ENCODE assay signal across 10 cellular contexts in the genomic region with DNA sequence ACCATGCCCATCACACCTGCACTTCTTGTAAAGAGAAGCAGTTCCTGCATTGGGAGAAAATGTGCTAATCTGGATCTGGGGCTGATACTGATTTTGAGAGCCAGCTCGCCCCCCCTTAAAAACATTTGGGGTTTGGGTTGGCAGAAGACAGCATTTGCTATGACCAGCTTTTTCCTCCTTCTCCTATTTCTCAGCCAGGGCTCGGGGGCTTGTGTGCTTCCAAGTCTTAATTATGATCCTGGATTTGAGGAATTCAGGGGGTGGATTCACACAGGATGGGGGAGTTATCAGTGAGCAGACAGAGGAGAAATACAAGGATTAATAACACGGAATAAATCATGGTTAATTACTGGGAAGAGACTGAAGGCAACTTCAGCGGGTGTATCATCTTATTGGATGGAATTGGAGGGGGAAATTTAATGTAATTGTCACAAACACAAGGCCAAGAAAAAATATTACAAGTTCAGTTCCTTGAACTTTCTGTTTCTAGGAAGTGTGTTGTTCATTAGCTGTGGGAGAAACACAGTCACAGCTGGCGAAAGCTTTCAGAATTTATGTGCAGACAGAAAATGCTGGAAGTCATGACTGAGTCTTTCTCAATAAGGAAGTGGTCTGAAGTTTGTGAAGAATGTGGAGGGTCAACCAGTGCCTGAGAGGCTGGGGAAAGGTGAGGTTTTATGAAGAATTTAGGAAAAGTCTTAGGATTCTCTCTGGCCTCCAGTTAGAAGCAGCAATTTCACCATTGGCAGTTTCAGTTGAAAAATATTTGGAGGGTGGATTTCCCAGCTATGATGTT. TPM values are rescaled to one million over a fixed set of nuclear protein-coding genes. Genes with fewer than 3 reads are reported as not detected.
DNase-seq lines count a peak whose midpoint lies in the region; ATAC-seq, FAIRE-seq and TF ChIP-seq lines count a peak whose summit lies in the region.
"Had no signal": no experiment of that assay in that cellular context is flagged by ENCODE, and none has a peak within 500 bp of the region (broad histone marks: within the 10 kb centered on the region; RNA-seq: fewer than 3 reads in every experiment).

No MANE protein-coding gene starts in this region.

- no peak for FAIRE-seq in pancreas (lab: Jason Lieb, UNC)

- intact Hi-C loops in pancreas (cut with DNase I) = no loop called here

- peaks cover 42 to 53% (median 51%) of the 10 kb centered on the region in 3 donors for H3K4me1 ChIP-seq in pancreas

- H3K36me3 ChIP-seq in pancreas = no peaks in the 10 kb centered on the region

- TF ChIP-seq POLR2A in NB4 (IDR thresholded peaks at IDR 0.05; ENCODE audit: extremely low read depth, insufficient read length) (no peak), erythroblast (IDR thresholded peaks at IDR 0.05; ENCODE audit: low read length) (no peak)

- H3K4me3 ChIP-seq in AG10803 (ENCODE audit: low read length) (no peak overlapping the region), NB4 (ENCODE audit: low read depth, low read length) (no peak overlapping the region), pancreas (no peak overlapping the region)

- DNase-seq in AG10803 (ENCODE audit: low read depth) (peak; percentile 98), NB4 (ENCODE audit: low read depth) (peak; percentile 57), fibroblast of peridontal ligament (ENCODE audit: extremely low read depth) (peak; percentile 91), pancreas (no peak), erythroblast (lab: John Stamatoyannopoulos, UW) (no peak), NCI-H526 treated with DMSO at 0.1 percent for 48 hours (lab: John Stamatoyannopoulos, UW) (no peak)
- DNase-seq in stimulated activated CD4-positive, alpha-beta T cell treated with anti-CD3 and anti-CD28 coated beads, Interleukin-1b, Interleukin-23, amount 100 ng/mL, for 48 hours = no peak
- DNase-seq: endodermal cell, posterior cingulate gyrus had no signal

- ATAC-seq in pancreas = peak in 2 of 4 donors; percentile 36 to 56
- ATAC-seq in GM18858 (IDR thresholded peaks at IDR 0.05; ENCODE audit: unreplicated experiment) = no peak

- peak overlapping the region; percentile 8 to 81 (median 60) for H3K27ac ChIP-seq in pancreas

- TF ChIP-seq CTCF in AG10803 (conservative IDR thresholded peaks at IDR 0.05; ENCODE audit: low read length) (no peak), NB4 (IDR thresholded peaks at IDR 0.05; ENCODE audit: low read depth, low read length) (no peak), pancreas (IDR thresholded peaks at IDR 0.05) (no peak)

- WGBS in pancreas, 2 donors = 51 to 68% methylated on average over 5 of the region's 5 CpGs

- no peaks in the 10 kb centered on the region for H3K9me3 ChIP-seq in pancreas

- H3K27me3 ChIP-seq in pancreas = no peaks in the 10 kb centered on the region

RNA-seq across cellular contexts. Expression of a gene that starts 15.2 kb away (rescaled TPM):
- 1 to 10 TPM; 1.0 to 8.9 (median 3.2) TPM for total RNA-seq in pancreas
- polyA plus RNA-seq in pancreas = 1 to 10 TPM in 1 of 2 donors, under 1 TPM in 1; 0.85 to 1.3 TPM
- total RNA-seq: endodermal cell had no signal

Comparison
In these comparisons a context has a peak if more than half of its experiments do, and no peak if none do; other contexts are left out.
1. DNase-seq: peak in AG10803 (single experiment), NB4 (single experiment) and fibroblast of peridontal ligament (single experiment); none in pancreas (0 of 6), erythroblast (0 of 2), NCI-H526 treated with DMSO at 0.1 percent for 48 hours (single experiment) and stimulated activated CD4-positive, alpha-beta T cell treated with anti-CD3 and anti-CD28 coated beads, Interleukin-1b, Interleukin-23, amount 100 ng/mL, for 48 hours (single experiment).